In genomic region chr15:74613953-74614743, GRCh38 we compare ENCODE assay signal across 8 cellular contexts. TPM values are rescaled to one million over a fixed set of nuclear protein-coding genes. Genes with fewer than 3 reads are reported as not detected.
DNase-seq lines count a peak whose midpoint lies in the region; ATAC-seq and TF ChIP-seq lines count a peak whose summit lies in the region.

No MANE protein-coding gene starts in this region.

- peak overlapping the region; percentile 38 to 99 (median 78) for H3K4me3 Mint-ChIP-seq in CD4-positive, CD25-positive, alpha-beta regulatory T cell
- H3K4me3 Mint-ChIP-seq in dendritic cell treated with granulocyte-macrophage colony-stimulating factor and Interleukin-4, amounts not matched to agents 40 ng/mL and 50 ng/mL, for 4 days = peak overlapping the region; percentile 90
- H3K4me3 Mint-ChIP-seq in nephron = peak overlapping the region; percentile 60 to 75 (median 70)

- peak overlapping the region; percentile 92; the same call in 1 of the 2 replicates for H2AFZ ChIP-seq in Karpas-422 (ENCODE audit: low read length)

- peaks cover 6% of the 10 kb centered on the region for H3K36me3 Mint-ChIP-seq in CD4-positive, CD25-positive, alpha-beta regulatory T cell
- H3K36me3 Mint-ChIP-seq in dendritic cell treated with granulocyte-macrophage colony-stimulating factor and Interleukin-4, amounts not matched to agents 40 ng/mL and 50 ng/mL, for 4 days (ENCODE audit: low read depth) = peaks cover 29% of the 10 kb centered on the region
- H3K36me3 Mint-ChIP-seq in nephron (ENCODE audit: low read depth) = peaks cover under 1% of the 10 kb centered on the region

- peak overlapping the region; percentile 83 for H3K4me2 ChIP-seq in Karpas-422 (ENCODE audit: low read depth, low read length, poor library complexity, severe bottlenecking)

- peak overlapping the region; percentile 98 for H3K9ac ChIP-seq in Karpas-422 (ENCODE audit: low read length)

- intact Hi-C loops in dendritic cell treated with granulocyte-macrophage colony-stimulating factor and Interleukin-4, amounts not matched to agents 40 ng/mL and 50 ng/mL, for 4 days (cut with micrococcal nuclease) = loop anchor here (2.0 kb wide), 2 partner anchors 15 to 153 kb away; partner anchors contain the start of gene UBL7

- no peaks in the 10 kb centered on the region for H3K27me3 Mint-ChIP-seq in CD4-positive, CD25-positive, alpha-beta regulatory T cell
- H3K27me3 Mint-ChIP-seq in dendritic cell treated with granulocyte-macrophage colony-stimulating factor and Interleukin-4, amounts not matched to agents 40 ng/mL and 50 ng/mL, for 4 days = no peaks in the 10 kb centered on the region
- peaks cover 4% of the 10 kb centered on the region for H3K27me3 Mint-ChIP-seq in nephron (ENCODE audit: low read depth)

- H3K9me2 ChIP-seq in Karpas-422 (replicated peaks; ENCODE audit: insufficient read depth, low read length) = no peaks in the 10 kb centered on the region

- no peaks in the 10 kb centered on the region for H3K9me3 ChIP-seq in CD4-positive, CD25-positive, alpha-beta regulatory T cell (ENCODE audit: control insufficient read depth in 2 of 2, low read length in 2 of 2)
- no peaks in the 10 kb centered on the region for H3K9me3 ChIP-seq in Karpas-422 (ENCODE audit: low read length)

- no peak for TF ChIP-seq CTCF in nephron (IDR thresholded peaks at IDR 0.05; ENCODE audit: unreplicated experiment in 3 of 3)

- H3K27ac ChIP-seq in CD4-positive, CD25-positive, alpha-beta regulatory T cell (ENCODE audit: insufficient read depth, low read length, poor library complexity, severe bottlenecking) = peak overlapping the region; percentile 97
- no peak overlapping the region for H3K27ac ChIP-seq in Karpas-422 (ENCODE audit: low read length)

- H3K36me3 ChIP-seq in CD4-positive, CD25-positive, alpha-beta regulatory T cell (ENCODE audit: control insufficient read depth, insufficient read depth, low read length) = peaks cover 7% of the 10 kb centered on the region
- H3K36me3 ChIP-seq in Karpas-422 (ENCODE audit: insufficient read depth, low read length) = 0 out of 2 replicates have a peak, but pooled peaks cover 2% of the 10 kb centered on the region

- H3K27ac Mint-ChIP-seq in CD4-positive, CD25-positive, alpha-beta regulatory T cell = peak overlapping the region in 2 of 3 donors; percentile 43 to 96
- H3K27ac Mint-ChIP-seq in dendritic cell treated with granulocyte-macrophage colony-stimulating factor and Interleukin-4, amounts not matched to agents 40 ng/mL and 50 ng/mL, for 4 days = peak overlapping the region; percentile 93
- H3K27ac Mint-ChIP-seq in nephron = peak overlapping the region in 2 of 3 experiments; percentile 37 to 65

- ATAC-seq in CD4-positive, CD25-positive, alpha-beta regulatory T cell (ENCODE audit: low read depth in 2 of 2) = no peak
- ATAC-seq in HG02870 (IDR thresholded peaks at IDR 0.05; ENCODE audit: unreplicated experiment) (no peak), HG02840 (IDR thresholded peaks at IDR 0.05; ENCODE audit: low FRiP score, unreplicated experiment) (no peak)

- H3K4me1 Mint-ChIP-seq in CD4-positive, CD25-positive, alpha-beta regulatory T cell = peaks cover 0 to 35% (median 24%) of the 10 kb centered on the region in 4 donors
- H3K4me1 Mint-ChIP-seq in dendritic cell treated with granulocyte-macrophage colony-stimulating factor and Interleukin-4, amounts not matched to agents 40 ng/mL and 50 ng/mL, for 4 days (ENCODE audit: low read depth) = peaks cover 29% of the 10 kb centered on the region
- H3K4me1 Mint-ChIP-seq in nephron = peaks cover 27% of the 10 kb centered on the region

- H3K4me1 ChIP-seq in CD4-positive, CD25-positive, alpha-beta regulatory T cell (ENCODE audit: control insufficient read depth, insufficient read depth, low read length, poor library complexity, severe bottlenecking) = peaks cover 38% of the 10 kb centered on the region
- H3K4me1 ChIP-seq in Karpas-422 (ENCODE audit: low read length) = peaks cover 29% of the 10 kb centered on the region

- no peaks in the 10 kb centered on the region for H3K27me3 ChIP-seq in CD4-positive, CD25-positive, alpha-beta regulatory T cell (ENCODE audit: control insufficient read depth, insufficient read depth, low read length)
- H3K27me3 ChIP-seq in Karpas-422 (ENCODE audit: low read length) = no peaks in the 10 kb centered on the region

- no peak for DNase-seq in CD4-positive, CD25-positive, alpha-beta regulatory T cell
- DNase-seq in Karpas-422 (no peak), HuH-7 (ENCODE audit: low spot score) (no peak), SW480 (ENCODE audit: low spot score) (no peak)

- H3K79me2 ChIP-seq in Karpas-422 (ENCODE audit: low read length) = peaks cover 35% of the 10 kb centered on the region

- peak overlapping the region; percentile 73 for H3K4me3 ChIP-seq in CD4-positive, CD25-positive, alpha-beta regulatory T cell (ENCODE audit: low read depth, low read length)
- H3K4me3 ChIP-seq in Karpas-422 (ENCODE audit: low read length) = peak overlapping the region; percentile 99

- H3K9me3 Mint-ChIP-seq in CD4-positive, CD25-positive, alpha-beta regulatory T cell = no peaks in the 10 kb centered on the region
- no peaks in the 10 kb centered on the region for H3K9me3 Mint-ChIP-seq in dendritic cell treated with granulocyte-macrophage colony-stimulating factor and Interleukin-4, amounts not matched to agents 40 ng/mL and 50 ng/mL, for 4 days
- no peaks in the 10 kb centered on the region for H3K9me3 Mint-ChIP-seq in nephron

- peaks cover 34% of the 10 kb centered on the region for H4K20me1 ChIP-seq in Karpas-422 (ENCODE audit: insufficient read depth, low read depth, low read length)

RNA-seq across cellular contexts. Expression of gene CLK3, which starts 1.5 kb away (rescaled TPM):
- total RNA-seq in CD4-positive, CD25-positive, alpha-beta regulatory T cell = 289 TPM
- polyA plus RNA-seq in CD4-positive, CD25-positive, alpha-beta regulatory T cell = 10 to 100 TPM; 58.4 to 79.7 (median 75.0) TPM
- 114 and 147 TPM in 2 replicates for total RNA-seq in Karpas-422 (2014; rRNA removed; shearing (Covaris generic); ENCODE audit: low replicate concordance)
